Comparison of ENCODE assay signal across 1 cellular context in genomic region chr1:94532077-94532476, GRCh38.
TF ChIP-seq lines count a peak whose summit lies in the region.

No MANE protein-coding gene starts in this region.

TF ChIP-seq in liver, 16 proteins besides CTCF, POLR2A, EP300 and RAD21 (continued from another document):
- TF ChIP-seq, protein P1, sequence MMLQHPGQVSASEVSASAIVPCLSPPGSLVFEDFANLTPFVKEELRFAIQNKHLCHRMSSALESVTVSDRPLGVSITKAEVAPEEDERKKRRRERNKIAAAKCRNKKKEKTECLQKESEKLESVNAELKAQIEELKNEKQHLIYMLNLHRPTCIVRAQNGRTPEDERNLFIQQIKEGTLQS (IDR thresholded peaks at IDR 0.05), result no peak
- TF ChIP-seq GABPA (IDR thresholded peaks at IDR 0.05 in 1 of 2, conservative IDR thresholded peaks at IDR 0.05 in 1 of 2) (no peak), SP1 (IDR thresholded peaks at IDR 0.05) (no peak), FOXA1 (IDR thresholded peaks at IDR 0.05) (no peak), FOXA2 (IDR thresholded peaks at IDR 0.05) (no peak)
TF ChIP-seq in liver: peak in this region for 0.
